In the genomic region with DNA sequence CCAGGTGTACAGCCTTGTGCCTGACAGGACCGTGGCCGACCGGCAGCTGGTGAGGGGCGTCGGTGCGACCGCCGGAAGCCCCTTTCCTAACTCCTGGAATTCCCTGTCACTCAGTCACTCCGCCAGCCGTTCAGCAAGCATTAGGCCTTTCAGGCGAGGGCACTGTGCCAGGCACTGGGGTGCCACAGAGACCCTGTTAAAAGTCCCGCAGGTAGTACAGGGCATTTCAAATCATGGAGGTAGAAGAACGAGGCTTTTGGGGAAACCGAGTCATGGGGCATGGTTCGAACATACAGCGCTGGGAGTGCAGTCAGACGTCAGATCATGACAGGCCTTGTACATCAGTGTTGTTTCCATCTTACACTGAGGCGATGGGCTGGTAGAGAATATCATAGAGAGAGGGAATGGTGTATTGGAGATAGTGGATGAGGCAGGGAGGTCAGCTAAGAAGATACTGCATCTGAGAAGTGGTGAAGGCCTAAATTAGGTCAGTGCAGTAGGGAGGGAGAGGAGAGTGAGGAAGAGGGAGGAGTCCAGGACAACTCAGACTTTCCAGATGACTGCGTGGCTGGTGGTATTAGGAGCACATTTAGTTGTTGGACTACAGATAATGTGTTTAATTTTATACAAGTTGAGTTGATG, we compare ENCODE assay signal across 1 cellular context.
TF ChIP-seq lines count a peak whose summit lies in the region.

No MANE protein-coding gene starts in this region.

TF ChIP-seq in K562, 482 proteins besides CTCF, POLR2A, EP300 and RAD21 (continues in another document):
- TF ChIP-seq, protein P1, sequence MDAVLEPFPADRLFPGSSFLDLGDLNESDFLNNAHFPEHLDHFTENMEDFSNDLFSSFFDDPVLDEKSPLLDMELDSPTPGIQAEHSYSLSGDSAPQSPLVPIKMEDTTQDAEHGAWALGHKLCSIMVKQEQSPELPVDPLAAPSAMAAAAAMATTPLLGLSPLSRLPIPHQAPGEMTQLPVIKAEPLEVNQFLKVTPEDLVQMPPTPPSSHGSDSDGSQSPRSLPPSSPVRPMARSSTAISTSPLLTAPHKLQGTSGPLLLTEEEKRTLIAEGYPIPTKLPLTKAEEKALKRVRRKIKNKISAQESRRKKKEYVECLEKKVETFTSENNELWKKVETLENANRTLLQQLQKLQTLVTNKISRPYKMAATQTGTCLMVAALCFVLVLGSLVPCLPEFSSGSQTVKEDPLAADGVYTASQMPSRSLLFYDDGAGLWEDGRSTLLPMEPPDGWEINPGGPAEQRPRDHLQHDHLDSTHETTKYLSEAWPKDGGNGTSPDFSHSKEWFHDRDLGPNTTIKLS (IDR thresholded peaks at IDR 0.05; ENCODE audit: borderline replicate concordance, low read depth), result no peak
- TF ChIP-seq ZFX (CRISPR knock-in tag; IDR thresholded peaks at IDR 0.05) (peak; percentile 30; the same call in 1 of the 2 replicates), TOE1 (IDR thresholded peaks at IDR 0.05; ENCODE audit: borderline replicate concordance) (no peak; the same call in 1 of the 2 replicates), TOE1 (CRISPR knock-in tag; IDR thresholded peaks at IDR 0.05; ENCODE audit: borderline replicate concordance, low read depth) (no peak), CC2D1A (IDR thresholded peaks at IDR 0.05) (peak; percentile 59; the same call in 1 of the 2 replicates), FOXA1 (IDR thresholded peaks at IDR 0.05; ENCODE audit: borderline replicate concordance) (no peak), OTX1 (CRISPR knock-in tag; IDR thresholded peaks at IDR 0.05) (peak; percentile 87), FIP1L1 (IDR thresholded peaks at IDR 0.05; ENCODE audit: low read depth, low read length, poor library complexity, severe bottlenecking) (no peak), ETS2 (tag; IDR thresholded peaks at IDR 0.05; ENCODE audit: borderline replicate concordance, poor library complexity, severe bottlenecking) (no peak), RBM39 (optimal IDR thresholded peaks at IDR 0.05; ENCODE audit: low read depth, low read length) (no peak), NRF1 (conservative IDR thresholded peaks at IDR 0.05 in 1 of 2, IDR thresholded peaks at IDR 0.05 in 1 of 2) (peak in 1 of 2 experiments; percentile 3; a peak in 2 of 4 replicates), HDAC3 (IDR thresholded peaks at IDR 0.05; ENCODE audit: borderline replicate concordance, partially characterized antibody) (peak; percentile 14), ZEB2 (IDR thresholded peaks at IDR 0.05) (0 out of 2 replicates have a peak, but pooled peaks have one; percentile 29), MECOM (CRISPR knock-in tag; IDR thresholded peaks at IDR 0.05) (peak; percentile 64), ZNF589 (CRISPR knock-in tag; IDR thresholded peaks at IDR 0.05; ENCODE audit: low read depth) (peak; percentile 52; the same call in 1 of the 2 replicates), ZNF316 (IDR thresholded peaks at IDR 0.05) (peak; percentile 28; the same call in 1 of the 2 replicates), LCOR (CRISPR knock-in tag; IDR thresholded peaks at IDR 0.05) (peak; percentile 90), SMAD4 (CRISPR knock-in tag; conservative IDR thresholded peaks at IDR 0.05) (peak; percentile 26), ZNF76 (CRISPR knock-in tag; IDR thresholded peaks at IDR 0.05; ENCODE audit: borderline replicate concordance) (peak; percentile 81; the same call in 1 of the 2 replicates), CBFA2T2 (conservative IDR thresholded peaks at IDR 0.05) (no peak), ETV6 (IDR thresholded peaks at IDR 0.05; ENCODE audit: borderline replicate concordance in 1 of 2, low read depth in 2 of 2, low read length in 1 of 2) (no peak), ETV6 (CRISPR knock-in tag; IDR thresholded peaks at IDR 0.05; ENCODE audit: borderline replicate concordance) (0 out of 2 replicates have a peak, but pooled peaks have one; percentile 79)
- TF ChIP-seq, protein P2, sequence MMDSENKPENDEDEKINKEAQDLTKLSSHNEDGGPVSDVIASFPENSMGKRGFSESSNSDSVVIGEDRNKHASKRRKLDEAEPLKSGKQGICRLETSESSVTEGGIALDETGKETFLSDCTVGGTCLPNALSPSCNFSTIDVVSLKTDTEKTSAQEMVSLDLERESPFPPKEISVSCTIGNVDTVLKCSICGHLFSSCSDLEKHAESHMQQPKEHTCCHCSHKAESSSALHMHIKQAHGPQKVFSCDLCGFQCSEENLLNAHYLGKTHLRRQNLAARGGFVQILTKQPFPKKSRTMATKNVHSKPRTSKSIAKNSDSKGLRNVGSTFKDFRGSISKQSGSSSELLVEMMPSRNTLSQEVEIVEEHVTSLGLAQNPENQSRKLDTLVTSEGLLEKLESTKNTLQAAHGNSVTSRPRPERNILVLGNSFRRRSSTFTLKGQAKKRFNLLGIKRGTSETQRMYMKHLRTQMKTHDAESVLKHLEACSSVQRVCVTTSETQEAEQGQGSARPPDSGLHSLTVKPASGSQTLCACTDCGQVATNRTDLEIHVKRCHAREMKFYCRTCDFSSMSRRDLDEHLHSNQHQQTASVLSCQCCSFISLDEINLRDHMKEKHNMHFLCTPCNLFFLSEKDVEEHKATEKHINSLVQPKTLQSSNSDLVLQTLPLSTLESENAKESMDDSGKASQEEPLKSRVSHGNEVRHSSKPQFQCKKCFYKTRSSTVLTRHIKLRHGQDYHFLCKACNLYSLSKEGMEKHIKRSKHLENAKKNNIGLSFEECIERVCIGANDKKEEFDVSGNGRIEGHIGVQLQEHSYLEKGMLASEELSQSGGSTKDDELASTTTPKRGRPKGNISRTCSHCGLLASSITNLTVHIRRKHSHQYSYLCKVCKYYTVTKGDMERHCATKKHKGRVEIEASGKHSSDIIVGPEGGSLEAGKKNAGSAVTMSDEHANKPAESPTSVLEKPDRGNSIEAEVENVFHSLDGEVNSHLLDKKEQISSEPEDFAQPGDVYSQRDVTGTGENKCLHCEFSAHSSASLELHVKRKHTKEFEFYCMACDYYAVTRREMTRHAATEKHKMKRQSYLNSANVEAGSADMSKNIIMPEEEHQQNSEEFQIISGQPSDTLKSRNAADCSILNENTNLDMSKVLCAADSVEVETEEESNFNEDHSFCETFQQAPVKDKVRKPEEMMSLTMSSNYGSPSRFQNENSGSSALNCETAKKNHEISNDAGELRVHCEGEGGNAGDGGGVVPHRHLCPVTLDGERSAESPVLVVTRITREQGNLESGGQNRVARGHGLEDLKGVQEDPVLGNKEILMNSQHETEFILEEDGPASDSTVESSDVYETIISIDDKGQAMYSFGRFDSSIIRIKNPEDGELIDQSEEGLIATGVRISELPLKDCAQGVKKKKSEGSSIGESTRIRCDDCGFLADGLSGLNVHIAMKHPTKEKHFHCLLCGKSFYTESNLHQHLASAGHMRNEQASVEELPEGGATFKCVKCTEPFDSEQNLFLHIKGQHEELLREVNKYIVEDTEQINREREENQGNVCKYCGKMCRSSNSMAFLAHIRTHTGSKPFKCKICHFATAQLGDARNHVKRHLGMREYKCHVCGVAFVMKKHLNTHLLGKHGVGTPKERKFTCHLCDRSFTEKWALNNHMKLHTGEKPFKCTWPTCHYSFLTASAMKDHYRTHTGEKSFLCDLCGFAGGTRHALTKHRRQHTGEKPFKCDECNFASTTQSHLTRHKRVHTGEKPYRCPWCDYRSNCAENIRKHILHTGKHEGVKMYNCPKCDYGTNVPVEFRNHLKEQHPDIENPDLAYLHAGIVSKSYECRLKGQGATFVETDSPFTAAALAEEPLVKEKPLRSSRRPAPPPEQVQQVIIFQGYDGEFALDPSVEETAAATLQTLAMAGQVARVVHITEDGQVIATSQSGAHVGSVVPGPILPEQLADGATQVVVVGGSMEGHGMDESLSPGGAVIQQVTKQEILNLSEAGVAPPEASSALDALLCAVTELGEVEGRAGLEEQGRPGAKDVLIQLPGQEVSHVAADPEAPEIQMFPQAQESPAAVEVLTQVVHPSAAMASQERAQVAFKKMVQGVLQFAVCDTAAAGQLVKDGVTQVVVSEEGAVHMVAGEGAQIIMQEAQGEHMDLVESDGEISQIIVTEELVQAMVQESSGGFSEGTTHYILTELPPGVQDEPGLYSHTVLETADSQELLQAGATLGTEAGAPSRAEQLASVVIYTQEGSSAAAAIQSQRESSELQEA (IDR thresholded peaks at IDR 0.05; ENCODE audit: low read depth), result peak; percentile 41; the same call in 1 of the 2 replicates
- TF ChIP-seq, protein P3, sequence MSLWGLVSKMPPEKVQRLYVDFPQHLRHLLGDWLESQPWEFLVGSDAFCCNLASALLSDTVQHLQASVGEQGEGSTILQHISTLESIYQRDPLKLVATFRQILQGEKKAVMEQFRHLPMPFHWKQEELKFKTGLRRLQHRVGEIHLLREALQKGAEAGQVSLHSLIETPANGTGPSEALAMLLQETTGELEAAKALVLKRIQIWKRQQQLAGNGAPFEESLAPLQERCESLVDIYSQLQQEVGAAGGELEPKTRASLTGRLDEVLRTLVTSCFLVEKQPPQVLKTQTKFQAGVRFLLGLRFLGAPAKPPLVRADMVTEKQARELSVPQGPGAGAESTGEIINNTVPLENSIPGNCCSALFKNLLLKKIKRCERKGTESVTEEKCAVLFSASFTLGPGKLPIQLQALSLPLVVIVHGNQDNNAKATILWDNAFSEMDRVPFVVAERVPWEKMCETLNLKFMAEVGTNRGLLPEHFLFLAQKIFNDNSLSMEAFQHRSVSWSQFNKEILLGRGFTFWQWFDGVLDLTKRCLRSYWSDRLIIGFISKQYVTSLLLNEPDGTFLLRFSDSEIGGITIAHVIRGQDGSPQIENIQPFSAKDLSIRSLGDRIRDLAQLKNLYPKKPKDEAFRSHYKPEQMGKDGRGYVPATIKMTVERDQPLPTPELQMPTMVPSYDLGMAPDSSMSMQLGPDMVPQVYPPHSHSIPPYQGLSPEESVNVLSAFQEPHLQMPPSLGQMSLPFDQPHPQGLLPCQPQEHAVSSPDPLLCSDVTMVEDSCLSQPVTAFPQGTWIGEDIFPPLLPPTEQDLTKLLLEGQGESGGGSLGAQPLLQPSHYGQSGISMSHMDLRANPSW (CRISPR knock-in tag; IDR thresholded peaks at IDR 0.05), result no peak
- TF ChIP-seq, protein P4, sequence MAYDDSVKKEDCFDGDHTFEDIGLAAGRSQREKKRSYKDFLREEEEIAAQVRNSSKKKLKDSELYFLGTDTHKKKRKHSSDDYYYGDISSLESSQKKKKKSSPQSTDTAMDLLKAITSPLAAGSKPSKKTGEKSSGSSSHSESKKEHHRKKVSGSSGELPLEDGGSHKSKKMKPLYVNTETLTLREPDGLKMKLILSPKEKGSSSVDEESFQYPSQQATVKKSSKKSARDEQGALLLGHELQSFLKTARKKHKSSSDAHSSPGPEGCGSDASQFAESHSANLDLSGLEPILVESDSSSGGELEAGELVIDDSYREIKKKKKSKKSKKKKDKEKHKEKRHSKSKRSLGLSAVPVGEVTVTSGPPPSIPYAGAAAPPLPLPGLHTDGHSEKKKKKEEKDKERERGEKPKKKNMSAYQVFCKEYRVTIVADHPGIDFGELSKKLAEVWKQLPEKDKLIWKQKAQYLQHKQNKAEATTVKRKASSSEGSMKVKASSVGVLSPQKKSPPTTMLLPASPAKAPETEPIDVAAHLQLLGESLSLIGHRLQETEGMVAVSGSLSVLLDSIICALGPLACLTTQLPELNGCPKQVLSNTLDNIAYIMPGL (CRISPR knock-in tag; IDR thresholded peaks at IDR 0.05), result peak; percentile 77; the same call in 1 of the 2 replicates
- TF ChIP-seq, protein P5, sequence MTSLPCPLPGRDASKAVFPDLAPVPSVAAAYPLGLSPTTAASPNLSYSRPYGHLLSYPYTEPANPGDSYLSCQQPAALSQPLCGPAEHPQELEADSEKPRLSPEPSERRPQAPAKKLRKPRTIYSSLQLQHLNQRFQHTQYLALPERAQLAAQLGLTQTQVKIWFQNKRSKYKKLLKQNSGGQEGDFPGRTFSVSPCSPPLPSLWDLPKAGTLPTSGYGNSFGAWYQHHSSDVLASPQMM (CRISPR knock-in tag; IDR thresholded peaks at IDR 0.05), result no peak
- TF ChIP-seq, protein P6, sequence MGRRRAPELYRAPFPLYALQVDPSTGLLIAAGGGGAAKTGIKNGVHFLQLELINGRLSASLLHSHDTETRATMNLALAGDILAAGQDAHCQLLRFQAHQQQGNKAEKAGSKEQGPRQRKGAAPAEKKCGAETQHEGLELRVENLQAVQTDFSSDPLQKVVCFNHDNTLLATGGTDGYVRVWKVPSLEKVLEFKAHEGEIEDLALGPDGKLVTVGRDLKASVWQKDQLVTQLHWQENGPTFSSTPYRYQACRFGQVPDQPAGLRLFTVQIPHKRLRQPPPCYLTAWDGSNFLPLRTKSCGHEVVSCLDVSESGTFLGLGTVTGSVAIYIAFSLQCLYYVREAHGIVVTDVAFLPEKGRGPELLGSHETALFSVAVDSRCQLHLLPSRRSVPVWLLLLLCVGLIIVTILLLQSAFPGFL (CRISPR knock-in tag; IDR thresholded peaks at IDR 0.05), result peak; percentile 85; the same call in 1 of the 2 replicates
- TF ChIP-seq, protein P7, sequence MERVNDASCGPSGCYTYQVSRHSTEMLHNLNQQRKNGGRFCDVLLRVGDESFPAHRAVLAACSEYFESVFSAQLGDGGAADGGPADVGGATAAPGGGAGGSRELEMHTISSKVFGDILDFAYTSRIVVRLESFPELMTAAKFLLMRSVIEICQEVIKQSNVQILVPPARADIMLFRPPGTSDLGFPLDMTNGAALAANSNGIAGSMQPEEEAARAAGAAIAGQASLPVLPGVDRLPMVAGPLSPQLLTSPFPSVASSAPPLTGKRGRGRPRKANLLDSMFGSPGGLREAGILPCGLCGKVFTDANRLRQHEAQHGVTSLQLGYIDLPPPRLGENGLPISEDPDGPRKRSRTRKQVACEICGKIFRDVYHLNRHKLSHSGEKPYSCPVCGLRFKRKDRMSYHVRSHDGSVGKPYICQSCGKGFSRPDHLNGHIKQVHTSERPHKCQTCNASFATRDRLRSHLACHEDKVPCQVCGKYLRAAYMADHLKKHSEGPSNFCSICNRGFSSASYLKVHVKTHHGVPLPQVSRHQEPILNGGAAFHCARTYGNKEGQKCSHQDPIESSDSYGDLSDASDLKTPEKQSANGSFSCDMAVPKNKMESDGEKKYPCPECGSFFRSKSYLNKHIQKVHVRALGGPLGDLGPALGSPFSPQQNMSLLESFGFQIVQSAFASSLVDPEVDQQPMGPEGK (CRISPR knock-in tag; IDR thresholded peaks at IDR 0.05; ENCODE audit: borderline replicate concordance), result no peak
- TF ChIP-seq, protein P8, sequence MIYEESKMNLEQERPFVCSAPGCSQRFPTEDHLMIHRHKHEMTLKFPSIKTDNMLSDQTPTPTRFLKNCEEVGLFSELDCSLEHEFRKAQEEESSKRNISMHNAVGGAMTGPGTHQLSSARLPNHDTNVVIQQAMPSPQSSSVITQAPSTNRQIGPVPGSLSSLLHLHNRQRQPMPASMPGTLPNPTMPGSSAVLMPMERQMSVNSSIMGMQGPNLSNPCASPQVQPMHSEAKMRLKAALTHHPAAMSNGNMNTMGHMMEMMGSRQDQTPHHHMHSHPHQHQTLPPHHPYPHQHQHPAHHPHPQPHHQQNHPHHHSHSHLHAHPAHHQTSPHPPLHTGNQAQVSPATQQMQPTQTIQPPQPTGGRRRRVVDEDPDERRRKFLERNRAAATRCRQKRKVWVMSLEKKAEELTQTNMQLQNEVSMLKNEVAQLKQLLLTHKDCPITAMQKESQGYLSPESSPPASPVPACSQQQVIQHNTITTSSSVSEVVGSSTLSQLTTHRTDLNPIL (CRISPR knock-in tag; IDR thresholded peaks at IDR 0.05), result 0 out of 2 replicates have a peak, but pooled peaks have one; percentile 38
